7 cellular contexts compared by ENCODE assay signal in genomic region chr7:144818516-144818915, GRCh38.
DNase-seq lines count a peak whose midpoint lies in the region; ATAC-seq and TF ChIP-seq lines count a peak whose summit lies in the region.

No MANE protein-coding gene starts in this region.

- peak overlapping the region; percentile 84 for H3K27ac Mint-ChIP-seq in activated T-cell treated with anti-CD3 and anti-CD28 coated beads, Interleukin-2, amount 50 U/mL, for 24 hours
- no peak overlapping the region for H3K27ac Mint-ChIP-seq in nephron progenitor cell

- ATAC-seq in GM19328 (IDR thresholded peaks at IDR 0.05; ENCODE audit: unreplicated experiment) (peak; percentile 54), HG03095 (IDR thresholded peaks at IDR 0.05; ENCODE audit: unreplicated experiment) (peak; percentile 64), HG02970 (IDR thresholded peaks at IDR 0.05; ENCODE audit: low FRiP score, unreplicated experiment) (no peak)

- H3K4me1 Mint-ChIP-seq in activated T-cell treated with anti-CD3 and anti-CD28 coated beads, Interleukin-2, amount 50 U/mL, for 24 hours (ENCODE audit: low read depth) = peaks cover 77% of the 10 kb centered on the region
- peaks cover 4% of the 10 kb centered on the region for H3K4me1 Mint-ChIP-seq in nephron progenitor cell

- peaks cover 3% of the 10 kb centered on the region for H3K9me3 Mint-ChIP-seq in activated T-cell treated with anti-CD3 and anti-CD28 coated beads, Interleukin-2, amount 50 U/mL, for 24 hours
- no peaks in the 10 kb centered on the region for H3K9me3 Mint-ChIP-seq in nephron progenitor cell

- H3K36me3 Mint-ChIP-seq in activated T-cell treated with anti-CD3 and anti-CD28 coated beads, Interleukin-2, amount 50 U/mL, for 24 hours (ENCODE audit: low read depth) = peaks cover 13% of the 10 kb centered on the region
- no peaks in the 10 kb centered on the region for H3K36me3 Mint-ChIP-seq in nephron progenitor cell (ENCODE audit: low read depth)

- no peak for DNase-seq in activated T-cell treated with anti-CD3 and anti-CD28 coated beads, Interleukin-2, amount 50 U/mL, for 24 hours
- DNase-seq in stimulated activated CD4-positive, alpha-beta T cell treated with anti-CD3 and anti-CD28 coated beads, Interleukin-1b, Interleukin-23, amount 100 ng/mL, for 48 hours = peak; percentile 50
- DNase-seq in NCI-H2029 treated with DMSO at 0.1 percent for 48 hours (lab: John Stamatoyannopoulos, UW) (no peak), nephron progenitor cell (no peak)

- no peaks in the 10 kb centered on the region for H3K27me3 Mint-ChIP-seq in activated T-cell treated with anti-CD3 and anti-CD28 coated beads, Interleukin-2, amount 50 U/mL, for 24 hours
- H3K27me3 Mint-ChIP-seq in nephron progenitor cell (ENCODE audit: low read depth, poor library complexity) = no peaks in the 10 kb centered on the region

- no peak overlapping the region for H3K4me3 Mint-ChIP-seq in activated T-cell treated with anti-CD3 and anti-CD28 coated beads, Interleukin-2, amount 50 U/mL, for 24 hours
- H3K4me3 Mint-ChIP-seq in nephron progenitor cell = no peak overlapping the region

- no peak for TF ChIP-seq CTCF in nephron progenitor cell (IDR thresholded peaks at IDR 0.05)
